In genomic region chr2:136141510-136142154, GRCh38 we compare ENCODE assay signal across 9 cellular contexts. TPM values are rescaled to one million over a fixed set of nuclear protein-coding genes. Genes with fewer than 3 reads are reported as not detected.
DNase-seq lines count a peak whose midpoint lies in the region; ATAC-seq and TF ChIP-seq lines count a peak whose summit lies in the region.
"Had no signal": no experiment of that assay in that cellular context is flagged by ENCODE, and none has a peak within 500 bp of the region (broad histone marks: within the 10 kb centered on the region; RNA-seq: fewer than 3 reads in every experiment).

No MANE protein-coding gene starts in this region.

- H3K4me3 ChIP-seq in lower leg skin (ENCODE audit: low read depth, poor library complexity, severe bottlenecking), result no peak overlapping the region
- H3K4me3 ChIP-seq: skin epidermis had no signal

- TF ChIP-seq CTCF in lower leg skin (IDR thresholded peaks at IDR 0.05), result no peak

- no peak for ATAC-seq in HG03442 (IDR thresholded peaks at IDR 0.05; ENCODE audit: unreplicated experiment)

- 54% methylated on average over 7 of the region's 7 CpGs for WGBS in lower leg skin, 2 donors

- no peak for TF ChIP-seq POLR2A in erythroblast (IDR thresholded peaks at IDR 0.05; ENCODE audit: low read length)
- no peak for TF ChIP-seq POLR2A in lower leg skin (IDR thresholded peaks at IDR 0.05)

- DNase-seq in COR-L47 (lab: John Stamatoyannopoulos, UW), result peak; percentile 97
- peak; percentile 98 for DNase-seq in NCI-H146 (lab: John Stamatoyannopoulos, UW)
- DNase-seq in NCI-H82 treated with DMSO at 0.1 percent for 48 hours (lab: John Stamatoyannopoulos, UW; ENCODE audit: unreplicated experiment), result peak; percentile 100
- peak; percentile 68 to 70 for DNase-seq in erythroblast (lab: John Stamatoyannopoulos, UW)
- DNase-seq in activated CD4-positive, alpha-beta T cell treated with anti-CD3 and anti-CD28 coated beads for 4 hours, result no peak
- DNase-seq in lower leg skin (ENCODE audit: low spot score in 2 of 2), result no peak
- no peak for DNase-seq in AG20443 (ENCODE audit: low spot score)

- intact Hi-C loops in lower leg skin (cut with DNase I; ENCODE audit: low total_unique reads), result no loop called here

RNA-seq across cellular contexts. Expression of gene CXCR4, which starts 23.7 kb away (rescaled TPM):
- total RNA-seq in lower leg skin, result 1 to 10 TPM; 3.9 to 10.0 (median 8.3) TPM

Comparison
In these comparisons a context has a peak if more than half of its experiments do, and no peak if none do; other contexts are left out.
1. DNase-seq: peak in COR-L47 (single experiment), NCI-H146 (single experiment), NCI-H82 treated with DMSO at 0.1 percent for 48 hours (single experiment) and erythroblast (2 of 2); none in activated CD4-positive, alpha-beta T cell treated with anti-CD3 and anti-CD28 coated beads for 4 hours (0 of 2), lower leg skin (0 of 2) and AG20443 (single experiment).